ENCODE assay signal across 16 cellular contexts in genomic region chr5:163893301-163893700, GRCh38.
DNase-seq lines count a peak whose midpoint lies in the region; ATAC-seq and TF ChIP-seq lines count a peak whose summit lies in the region.
"Had no signal": no experiment of that assay in that cellular context is flagged by ENCODE, and none has a peak within 500 bp of the region (broad histone marks: within the 10 kb centered on the region; RNA-seq: fewer than 3 reads in every experiment).

No MANE protein-coding gene starts in this region.

- H4K20me1 ChIP-seq in fibroblast of lung (ENCODE audit: control insufficient read depth, extremely low read depth, insufficient read depth, low read length): no peaks in the 10 kb centered on the region
- H4K20me1 ChIP-seq in osteoblast (ENCODE audit: insufficient read depth, low read length): no peaks in the 10 kb centered on the region
- H4K20me1 ChIP-seq: BLaER1 had no signal

- intact Hi-C loops in colonic mucosa (cut with DNase I): no loop called here

- no peaks in the 10 kb centered on the region for H3K9me3 ChIP-seq in HUES64 (ENCODE audit: insufficient read depth, low read depth, low read length)
- H3K9me3 ChIP-seq in fibroblast of lung (ENCODE audit: control insufficient read depth, insufficient read depth, low read depth, low read length): no peaks in the 10 kb centered on the region
- H3K9me3 ChIP-seq in osteoblast (ENCODE audit: low read depth, low read length): no peaks in the 10 kb centered on the region
- H3K9me3 ChIP-seq in colonic mucosa: no peaks in the 10 kb centered on the region
- H3K9me3 ChIP-seq: BLaER1 had no signal

- 93% methylated on average over 2 of the region's 2 CpGs for WGBS in HUES64

- no peaks in the 10 kb centered on the region for H3K27me3 ChIP-seq in HUES64 (ENCODE audit: insufficient read depth, low read length)
- no peaks in the 10 kb centered on the region for H3K27me3 ChIP-seq in fibroblast of lung (ENCODE audit: control insufficient read depth, insufficient read depth, low read length)
- H3K27me3 ChIP-seq in osteoblast (ENCODE audit: insufficient read depth, low read length): no peaks in the 10 kb centered on the region
- H3K27me3 ChIP-seq in colonic mucosa: no peaks in the 10 kb centered on the region
- H3K27me3 ChIP-seq: BLaER1 had no signal

- H3K4me1 ChIP-seq in HUES64 (ENCODE audit: insufficient read depth, low read length): peaks cover 23% of the 10 kb centered on the region
- H3K4me1 ChIP-seq in fibroblast of lung (ENCODE audit: control insufficient read depth, extremely low read depth, insufficient read depth, low read length): peaks cover 19% of the 10 kb centered on the region
- H3K4me1 ChIP-seq in osteoblast (ENCODE audit: insufficient read depth, low read length): peaks cover 24% of the 10 kb centered on the region
- no peaks in the 10 kb centered on the region for H3K4me1 ChIP-seq in colonic mucosa
- H3K4me1 ChIP-seq: BLaER1 had no signal

- H2AFZ ChIP-seq in fibroblast of lung (ENCODE audit: low read length) (no peak overlapping the region), osteoblast (ENCODE audit: low read length) (no peak overlapping the region)

- no peak for TF ChIP-seq CTCF in fibroblast of lung (conservative IDR thresholded peaks at IDR 0.05 in 1 of 2, IDR thresholded peaks at IDR 0.05 in 1 of 2; ENCODE audit: low read depth in 1 of 2, low read length in 2 of 2)
- TF ChIP-seq CTCF in osteoblast (IDR thresholded peaks at IDR 0.05; ENCODE audit: extremely low read depth, low read depth, low read length): no peak
- TF ChIP-seq CTCF in colonic mucosa (IDR thresholded peaks at IDR 0.05): no peak

- H3K4me2 ChIP-seq in fibroblast of lung (ENCODE audit: extremely low read depth, insufficient read depth, low read length): no peak overlapping the region
- no peak overlapping the region for H3K4me2 ChIP-seq in osteoblast (ENCODE audit: insufficient read depth, low read length)
- H3K4me2 ChIP-seq: BLaER1 had no signal

- H3K4me3 ChIP-seq in HUES64 (ENCODE audit: low read length): no peak overlapping the region
- no peak overlapping the region for H3K4me3 ChIP-seq in fibroblast of lung (replicated peaks in 1 of 4; ENCODE audit: control extremely low read depth in 1 of 4, insufficient read depth in 1 of 4, low read depth in 3 of 4, low read length in 4 of 4)
- no peak overlapping the region for H3K4me3 ChIP-seq in osteoblast (ENCODE audit: insufficient read depth, low read length)
- no peak overlapping the region for H3K4me3 ChIP-seq in colonic mucosa
- H3K4me3 ChIP-seq: BLaER1 had no signal

- DNase-seq in amniotic epithelial cell (ENCODE audit: low read depth): peak; percentile 90
- peak; percentile 59 to 87 for DNase-seq in fibroblast of lung (ENCODE audit: low read depth in 2 of 2)
- no peak for DNase-seq in osteoblast (ENCODE audit: insufficient read length, low spot score, missing footprints)
- DNase-seq in DMS79 treated with DMSO at 0.1 percent for 48 hours (lab: John Stamatoyannopoulos, UW): no peak
- no peak for DNase-seq in colonic mucosa
- DNase-seq: DMS 273 treated with DMSO at 0.1 percent for 48 hours, H9, NCI-H1436, NCI-H2107, NCI-H345, NCI-H69, Right ventricle myocardium superior had no signal

- H3K36me3 ChIP-seq in HUES64 (ENCODE audit: insufficient read depth, low read length) (no peaks in the 10 kb centered on the region), fibroblast of lung (ENCODE audit: control insufficient read depth, insufficient read depth, low read length) (no peaks in the 10 kb centered on the region), osteoblast (ENCODE audit: insufficient read depth, low read length) (no peaks in the 10 kb centered on the region), colonic mucosa (no peaks in the 10 kb centered on the region)
- H3K36me3 ChIP-seq: BLaER1 had no signal

- H3K79me2 ChIP-seq in fibroblast of lung (ENCODE audit: control insufficient read depth, insufficient read depth, low read length) (no peaks in the 10 kb centered on the region), osteoblast (ENCODE audit: insufficient read depth, low read length) (no peaks in the 10 kb centered on the region)

- H3K27ac ChIP-seq in HUES64 (ENCODE audit: low read depth, low read length) (peak overlapping the region; percentile 28; the same call in 1 of the 2 replicates), fibroblast of lung (ENCODE audit: insufficient read depth, low read length) (no peak overlapping the region), osteoblast (ENCODE audit: low read depth, low read length) (peak overlapping the region; percentile 7), colonic mucosa (no peak overlapping the region)
- H3K27ac ChIP-seq: BLaER1 had no signal

- no peak for ATAC-seq in activated CD4-positive, CD25-positive, alpha-beta regulatory T cell treated with anti-CD3 and anti-CD28 coated beads, Interleukin-2, amount 50 U/mL, for 24 hours
- no peak for ATAC-seq in GM19463 (IDR thresholded peaks at IDR 0.05; ENCODE audit: unreplicated experiment)

- H3K9ac ChIP-seq in HUES64 (ENCODE audit: low read depth, low read length) (no peak overlapping the region), fibroblast of lung (ENCODE audit: insufficient read depth, low read length) (no peak overlapping the region), colonic mucosa (ENCODE audit: low read depth in 2 of 2, low read length in 2 of 2) (no peak overlapping the region)
- H3K9ac ChIP-seq: BLaER1 had no signal

Comparison
In these comparisons a context has a peak if more than half of its experiments do, and no peak if none do; other contexts are left out.
1. H3K27ac ChIP-seq: peak in HUES64 (single experiment) and osteoblast (single experiment); none in fibroblast of lung (single experiment) and colonic mucosa (single experiment).
2. DNase-seq: peak in amniotic epithelial cell (single experiment) and fibroblast of lung (2 of 2); none in osteoblast (single experiment), DMS79 treated with DMSO at 0.1 percent for 48 hours (single experiment) and colonic mucosa (single experiment).